ENCODE assay signal across 8 cellular contexts in the genomic region with DNA sequence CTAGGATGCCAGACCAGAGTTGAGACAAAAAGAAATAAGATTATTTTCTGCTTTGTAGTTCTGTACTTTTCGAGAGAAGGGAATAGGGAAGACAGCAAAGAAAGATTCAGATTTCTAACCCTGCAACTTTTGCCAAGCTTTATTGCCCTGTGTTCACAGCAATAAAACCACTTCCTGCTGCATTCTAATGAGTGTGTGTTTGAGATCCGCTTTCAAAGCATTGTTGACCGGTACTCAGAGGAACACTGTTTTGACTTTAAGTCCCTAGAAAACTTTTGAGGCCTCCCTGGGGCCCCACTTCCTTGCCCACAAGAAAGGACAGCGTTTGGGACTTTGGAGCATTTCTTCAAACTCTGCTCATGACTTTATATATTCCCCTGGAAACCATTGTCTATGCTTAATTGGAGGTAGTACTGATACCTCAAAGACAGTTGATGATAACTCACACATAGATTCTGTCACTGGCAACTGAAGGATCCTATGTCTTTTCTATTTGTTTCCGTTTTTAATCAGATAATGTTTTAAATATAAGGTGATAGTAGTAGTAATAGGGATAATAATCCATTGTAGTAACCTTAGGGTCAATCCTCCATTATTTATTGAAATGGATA. TPM values are rescaled to one million over a fixed set of nuclear protein-coding genes. Genes with fewer than 3 reads are reported as not detected.
A peak's percentile ranks its signal among the peaks of the same experiment; 100 is the strongest.
DNase-seq lines count a peak whose midpoint lies in the region; ATAC-seq lines count a peak whose summit lies in the region.

No MANE protein-coding gene starts in this region.

- peak; percentile 30 for ATAC-seq in GM19468 (IDR thresholded peaks at IDR 0.05; ENCODE audit: extremely low read depth, unreplicated experiment)
- ATAC-seq in Right ventricle myocardium superior (ENCODE audit: poor library complexity) = peak; percentile 79
- peak; percentile 63 for ATAC-seq in stimulated activated naive CD8-positive, alpha-beta T cell treated with anti-CD3 and anti-CD28 coated beads, Interleukin-15, Interleukin-2, amounts not matched to agents 100 U/mL and 50 U/mL, for 24 hours
- no peak for ATAC-seq in GM21447 (IDR thresholded peaks at IDR 0.05; ENCODE audit: unreplicated experiment)

- intact Hi-C loops in Right ventricle myocardium superior (cut with DNase I) = no loop called here

- DNase-seq in Ammon's horn (ENCODE audit: low spot score) = peak; percentile 39
- DNase-seq in MV-4-11 (lab: John Stamatoyannopoulos, UW) = peak; percentile 82
- no peak for DNase-seq in Right ventricle myocardium superior
- no peak for DNase-seq in stimulated activated naive CD8-positive, alpha-beta T cell treated with anti-CD3 and anti-CD28 coated beads, Interleukin-15, Interleukin-2, amounts not matched to agents 100 U/mL and 50 U/mL, for 24 hours
- DNase-seq in NCI-H1092 (lab: John Stamatoyannopoulos, UW) = no peak
- no peak for DNase-seq in NCI-H2171 (lab: John Stamatoyannopoulos, UW)

RNA-seq across cellular contexts. Expression of a gene that starts 1.3 kb away (rescaled TPM):
- 6.4 TPM for total RNA-seq in Right ventricle myocardium superior

RNA-seq across cellular contexts. Expression of a gene that starts 14.2 kb away (rescaled TPM):
- total RNA-seq in Right ventricle myocardium superior = not detected

RNA-seq across cellular contexts. Expression of a gene that starts 20.3 kb away (rescaled TPM):
- total RNA-seq in Right ventricle myocardium superior = 317 TPM

RNA-seq across cellular contexts. Expression of a gene that starts 36.7 kb away (rescaled TPM):
- total RNA-seq in Right ventricle myocardium superior = not detected

Comparison
In these comparisons a context has a peak if more than half of its experiments do, and no peak if none do; other contexts are left out.
1. DNase-seq: peak in Ammon's horn (single experiment) and MV-4-11 (single experiment); none in Right ventricle myocardium superior (single experiment), stimulated activated naive CD8-positive, alpha-beta T cell treated with anti-CD3 and anti-CD28 coated beads, Interleukin-15, Interleukin-2, amounts not matched to agents 100 U/mL and 50 U/mL, for 24 hours (single experiment), NCI-H1092 (single experiment) and NCI-H2171 (single experiment).